In the genomic region with DNA sequence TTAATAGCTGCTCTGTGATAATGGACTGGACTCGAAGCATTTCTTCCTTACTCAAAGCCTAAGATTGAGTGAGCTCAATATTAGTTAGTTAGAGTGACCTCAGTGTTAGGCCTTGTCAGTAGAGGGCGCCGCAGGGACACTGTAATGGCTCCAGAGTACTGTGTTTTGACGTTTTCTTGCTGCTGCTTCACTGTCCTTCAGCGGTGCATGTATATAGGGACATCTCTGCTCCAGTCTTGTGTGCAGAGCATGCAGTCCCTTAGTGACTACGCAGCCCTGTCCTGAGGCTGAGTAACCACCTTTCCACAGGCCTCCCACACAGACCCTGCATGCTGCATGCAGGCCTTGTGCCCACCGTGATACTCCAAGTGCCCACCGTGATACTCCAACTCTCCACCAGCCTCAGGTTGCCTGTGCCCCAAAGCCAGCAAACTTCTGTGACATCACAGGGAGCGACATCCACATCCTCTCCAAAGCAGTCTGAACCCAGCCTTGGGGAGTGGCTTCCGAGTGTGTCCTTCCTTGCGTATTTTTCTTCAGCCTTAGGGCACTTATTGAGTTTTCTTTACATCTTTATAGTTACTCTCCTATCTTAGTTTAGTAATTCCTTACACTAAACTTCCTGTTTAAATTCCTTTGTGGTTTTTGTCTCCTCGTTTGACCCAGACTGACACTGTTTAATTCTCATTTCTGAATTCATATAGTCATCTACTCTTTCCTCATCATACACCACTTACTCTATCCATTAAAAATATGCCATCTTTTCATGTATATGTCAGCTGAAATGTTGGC, we compare ENCODE assay signal across 8 cellular contexts.
DNase-seq lines count a peak whose midpoint lies in the region; ATAC-seq and TF ChIP-seq lines count a peak whose summit lies in the region.

No MANE protein-coding gene starts in this region.

- H3K4me3 ChIP-seq in CD8-positive, alpha-beta T cell (ENCODE audit: low read depth, low read length): no peak overlapping the region
- H3K4me3 ChIP-seq in adrenal gland: no peak overlapping the region

- H3K4me3 Mint-ChIP-seq in CD8-positive, alpha-beta T cell: no peak overlapping the region

- H3K36me3 ChIP-seq in CD8-positive, alpha-beta T cell (ENCODE audit: insufficient read depth, low read length): no peaks in the 10 kb centered on the region
- no peaks in the 10 kb centered on the region for H3K36me3 ChIP-seq in adrenal gland (replicated peaks in 1 of 2)

- H3K4me1 Mint-ChIP-seq in CD8-positive, alpha-beta T cell (ENCODE audit: low read depth): no peaks in the 10 kb centered on the region

- H3K4me1 ChIP-seq in CD8-positive, alpha-beta T cell (ENCODE audit: insufficient read depth, low read length): no peaks in the 10 kb centered on the region
- peaks cover 0 to 10% of the 10 kb centered on the region in 2 donors for H3K4me1 ChIP-seq in adrenal gland (replicated peaks in 1 of 2)

- in situ Hi-C loops in SK-MEL-5 (cut with HindIII; ENCODE audit: low pct_unique_long_range_greater_than_20kb, low sequenced_read_pairs): no loop called here

- POLR2A ChIA-PET in CD8-positive, alpha-beta T cell (lab: Charles Lee): no interaction called here

- ATAC-seq in CD8-positive, alpha-beta T cell: no peak
- ATAC-seq in GM21528 (IDR thresholded peaks at IDR 0.05; ENCODE audit: low FRiP score, unreplicated experiment): peak; percentile 70
- ATAC-seq in GM21367 (IDR thresholded peaks at IDR 0.05; ENCODE audit: unreplicated experiment): no peak

- no peaks in the 10 kb centered on the region for H3K36me3 Mint-ChIP-seq in CD8-positive, alpha-beta T cell

- CTCF ChIA-PET in CD8-positive, alpha-beta T cell (lab: Charles Lee): interaction anchor here (0.6 to 3.3 kb wide), 5 partner anchors 9 to 17 kb away, joined by 3 to 16 read pairs (median 4); no protein-coding TSS in a partner anchor

- H3K9me3 ChIP-seq in CD8-positive, alpha-beta T cell (ENCODE audit: low read length): no peaks in the 10 kb centered on the region
- H3K9me3 ChIP-seq in adrenal gland (replicated peaks in 1 of 3): no peaks in the 10 kb centered on the region

- no peak overlapping the region for H3K27ac Mint-ChIP-seq in CD8-positive, alpha-beta T cell

- no peak overlapping the region for H3K27ac ChIP-seq in CD8-positive, alpha-beta T cell (ENCODE audit: low read depth, low read length)
- no peak overlapping the region for H3K27ac ChIP-seq in adrenal gland

- no peaks in the 10 kb centered on the region for H3K9me3 Mint-ChIP-seq in CD8-positive, alpha-beta T cell

- DNase-seq in CD8-positive, alpha-beta T cell: peak in 6 of 7 experiments; percentile 10 to 42 (median 26)
- peak; percentile 14 for DNase-seq in NCI-H1048 (lab: John Stamatoyannopoulos, UW)
- DNase-seq in SK-MEL-5 (ENCODE audit: low read depth, low spot score): peak; percentile 95
- DNase-seq in adrenal gland: peak; percentile 75 to 94 (median 85)
- DNase-seq in iPS DF 19.7 (ENCODE audit: low read depth, low spot score): peak; percentile 54
- peak; percentile 11 to 57 for DNase-seq in stimulated activated CD4-positive, alpha-beta T cell treated with anti-CD3 and anti-CD28 coated beads, Interleukin-12 subunit alpha, Interleukin-12 subunit beta, amount 100 ng/mL, for 24 hours (ENCODE audit: low read depth in 2 of 2)

- TF ChIP-seq POLR2A in adrenal gland (IDR thresholded peaks at IDR 0.05): no peak

- no peak for TF ChIP-seq CTCF in CD8-positive, alpha-beta T cell (IDR thresholded peaks at IDR 0.05)
- TF ChIP-seq CTCF in adrenal gland (IDR thresholded peaks at IDR 0.05): peak; percentile 51 to 75 (median 70)

- H3K27me3 ChIP-seq in CD8-positive, alpha-beta T cell (ENCODE audit: insufficient read depth, low read length): no peaks in the 10 kb centered on the region
- H3K27me3 ChIP-seq in adrenal gland: no peaks in the 10 kb centered on the region

- intact Hi-C loops in CD8-positive, alpha-beta T cell (cut with DNase I, micrococcal nuclease): no loop called here
- intact Hi-C loops in adrenal gland (cut with DNase I): no loop called here

- 49 to 65% (median 60%) methylated on average over 11 to 12 of the region's 12 CpGs for WGBS in adrenal gland, 4 donors

- peaks cover 2% of the 10 kb centered on the region for H3K27me3 Mint-ChIP-seq in CD8-positive, alpha-beta T cell (ENCODE audit: low read depth)

Comparison
In these comparisons a context has a peak if more than half of its experiments do, and no peak if none do; other contexts are left out.
1. DNase-seq: peak in every context shown above with its lines; median percentile 95 in SK-MEL-5; 85 in adrenal gland; 54 in iPS DF 19.7; 34 in stimulated activated CD4-positive, alpha-beta T cell treated with anti-CD3 and anti-CD28 coated beads, Interleukin-12 subunit alpha, Interleukin-12 subunit beta, amount 100 ng/mL, for 24 hours; 26 in CD8-positive, alpha-beta T cell; 14 in NCI-H1048.